Comparison of ENCODE assay signal across 19 cellular contexts in genomic region chr2:157922815-157923214, GRCh38. TPM values are rescaled to one million over a fixed set of nuclear protein-coding genes. Genes with fewer than 3 reads are reported as not detected.
DNase-seq lines count a peak whose midpoint lies in the region; ATAC-seq and TF ChIP-seq lines count a peak whose summit lies in the region.
"Had no signal": no experiment of that assay in that cellular context is flagged by ENCODE, and none has a peak within 500 bp of the region (broad histone marks: within the 10 kb centered on the region; RNA-seq: fewer than 3 reads in every experiment).

No MANE protein-coding gene starts in this region.

- H3K27ac ChIP-seq in mesendoderm (ENCODE audit: low read depth, low read length) (no peak overlapping the region), testis (no peak overlapping the region)
- H3K27ac ChIP-seq: BLaER1 treated with 17β-estradiol and CSF1 and Interleukin-3, amounts not matched to agents 10 nM and 100 nM; HL-60 had no signal

- no peak overlapping the region for H4K5ac ChIP-seq in mesendoderm (ENCODE audit: low read length)

- no peaks in the 10 kb centered on the region for H3K79me2 ChIP-seq in mesendoderm (ENCODE audit: control insufficient read depth, insufficient read depth, low read length)

- no peaks in the 10 kb centered on the region for H3K27me3 Mint-ChIP-seq in activated T-cell treated with anti-CD3 and anti-CD28 coated beads, Interleukin-2, amount 50 U/mL, for 72 hours (ENCODE audit: low read depth)
- H3K27me3 Mint-ChIP-seq in activated T-helper 17 cell treated with anti-CD3 and anti-CD28 coated beads, Interleukin-2, amount 50 U/mL, for 72 hours, result no peaks in the 10 kb centered on the region

- H2BK15ac ChIP-seq in mesendoderm (replicated peaks; ENCODE audit: low read depth), result peak overlapping the region; percentile 57

- H3K27ac Mint-ChIP-seq in activated T-cell treated with anti-CD3 and anti-CD28 coated beads, Interleukin-2, amount 50 U/mL, for 72 hours, result no peak overlapping the region
- no peak overlapping the region for H3K27ac Mint-ChIP-seq in activated T-helper 17 cell treated with anti-CD3 and anti-CD28 coated beads, Interleukin-2, amount 50 U/mL, for 72 hours
- H3K27ac Mint-ChIP-seq: B cell; CD8-positive, alpha-beta T cell; GM23338; HFFc6 had no signal

- DNase-seq in activated T-cell treated with anti-CD3 and anti-CD28 coated beads, Interleukin-2, amount 50 U/mL, for 72 hours, result no peak
- no peak for DNase-seq in activated T-cell treated with anti-CD3 and anti-CD28 coated beads, Interleukin-2, amount 50 U/mL, for 48 hours
- DNase-seq in mesendoderm (no peak), DMS 273 treated with DMSO at 0.1 percent for 48 hours (lab: John Stamatoyannopoulos, UW) (no peak), testis (no peak), DMS79 (lab: John Stamatoyannopoulos, UW) (no peak)
- DNase-seq: CD8-positive, alpha-beta T cell; COR-L47; DMS79 treated with DMSO at 0.1 percent for 48 hours; GF-D8; HFFc6; IMR-90 had no signal

- no peaks in the 10 kb centered on the region for H3K36me3 Mint-ChIP-seq in activated T-cell treated with anti-CD3 and anti-CD28 coated beads, Interleukin-2, amount 50 U/mL, for 72 hours (ENCODE audit: insufficient read depth in 2 of 2)
- H3K36me3 Mint-ChIP-seq in activated T-helper 17 cell treated with anti-CD3 and anti-CD28 coated beads, Interleukin-2, amount 50 U/mL, for 72 hours (ENCODE audit: low read depth), result no peaks in the 10 kb centered on the region
- H3K36me3 Mint-ChIP-seq: CD8-positive, alpha-beta T cell had no signal

- no peaks in the 10 kb centered on the region for H3K79me1 ChIP-seq in mesendoderm (ENCODE audit: low read length)

- H2BK120ac ChIP-seq in mesendoderm (ENCODE audit: low read depth, low read length), result no peak overlapping the region

- no peak overlapping the region for H4K8ac ChIP-seq in mesendoderm (ENCODE audit: low read depth, low read length)

- no CpG with 5 or more reads among the region's 1 CpG for WGBS in mesendoderm (ENCODE audit: extremely low coverage, insufficient coverage, low lambda C conversion rate)
- WGBS in testis, 2 donors, result 80 to 93% methylated on average over 1 of the region's 1 CpG

- no peak overlapping the region for H2BK5ac ChIP-seq in mesendoderm (ENCODE audit: low read length)

- H3K56ac ChIP-seq in mesendoderm (ENCODE audit: low read length), result no peak overlapping the region

- H3K4me3 ChIP-seq in mesendoderm (ENCODE audit: low read length), result no peak overlapping the region
- no peak overlapping the region for H3K4me3 ChIP-seq in testis
- H3K4me3 ChIP-seq: BLaER1 treated with 17β-estradiol and CSF1 and Interleukin-3, amounts not matched to agents 10 nM and 100 nM; GM23338; K562 had no signal

- H3K27me3 ChIP-seq in mesendoderm (ENCODE audit: insufficient read depth, low read length, poor library complexity) (no peaks in the 10 kb centered on the region), testis (no peaks in the 10 kb centered on the region)
- H3K27me3 ChIP-seq: BLaER1 treated with 17β-estradiol and CSF1 and Interleukin-3, amounts not matched to agents 10 nM and 100 nM had no signal

- H3K4me1 ChIP-seq in mesendoderm (ENCODE audit: control insufficient read depth, low read depth, low read length), result peaks cover 4% of the 10 kb centered on the region
- H3K4me1 ChIP-seq in testis, result no peaks in the 10 kb centered on the region
- H3K4me1 ChIP-seq: BLaER1 treated with 17β-estradiol and CSF1 and Interleukin-3, amounts not matched to agents 10 nM and 100 nM had no signal

- H3K9ac ChIP-seq in mesendoderm (ENCODE audit: low read length), result no peak overlapping the region
- H3K9ac ChIP-seq: BLaER1 treated with 17β-estradiol and CSF1 and Interleukin-3, amounts not matched to agents 10 nM and 100 nM had no signal

- H3K23ac ChIP-seq in mesendoderm (ENCODE audit: low read length), result no peak overlapping the region

- H3K4ac ChIP-seq in mesendoderm (ENCODE audit: low read depth, low read length), result no peak overlapping the region

- H3K4me2 ChIP-seq in mesendoderm (ENCODE audit: low read length), result no peak overlapping the region
- H3K4me2 ChIP-seq: BLaER1 treated with 17β-estradiol and CSF1 and Interleukin-3, amounts not matched to agents 10 nM and 100 nM; GM23338 had no signal

- no peak overlapping the region for H2AK5ac ChIP-seq in mesendoderm (ENCODE audit: low read length)

- intact Hi-C loops in testis (cut with DNase I; ENCODE audit: low total_unique reads), result no loop called here

- H3K36me3 ChIP-seq in mesendoderm (ENCODE audit: control insufficient read depth, insufficient read depth, low read length) (no peaks in the 10 kb centered on the region), testis (ENCODE audit: low read depth, missing control alignments) (no peaks in the 10 kb centered on the region)
- H3K36me3 ChIP-seq: BLaER1 treated with 17β-estradiol and CSF1 and Interleukin-3, amounts not matched to agents 10 nM and 100 nM had no signal

- no peaks in the 10 kb centered on the region for H3K9me3 ChIP-seq in testis
- H3K9me3 ChIP-seq: BLaER1 treated with 17β-estradiol and CSF1 and Interleukin-3, amounts not matched to agents 10 nM and 100 nM had no signal

- H3K18ac ChIP-seq in mesendoderm (ENCODE audit: low read length), result no peak overlapping the region

- H3K4me1 Mint-ChIP-seq in activated T-cell treated with anti-CD3 and anti-CD28 coated beads, Interleukin-2, amount 50 U/mL, for 72 hours (ENCODE audit: low read depth), result peaks cover 12% of the 10 kb centered on the region
- H3K4me1 Mint-ChIP-seq in activated T-helper 17 cell treated with anti-CD3 and anti-CD28 coated beads, Interleukin-2, amount 50 U/mL, for 72 hours, result no peaks in the 10 kb centered on the region
- H3K4me1 Mint-ChIP-seq: B cell had no signal

- H3K4me3 Mint-ChIP-seq in activated T-cell treated with anti-CD3 and anti-CD28 coated beads, Interleukin-2, amount 50 U/mL, for 72 hours, result no peak overlapping the region
- no peak overlapping the region for H3K4me3 Mint-ChIP-seq in activated T-helper 17 cell treated with anti-CD3 and anti-CD28 coated beads, Interleukin-2, amount 50 U/mL, for 72 hours
- H3K4me3 Mint-ChIP-seq: B cell; CD8-positive, alpha-beta T cell; GM23338; HFFc6 had no signal

- no peaks in the 10 kb centered on the region for H3K9me3 Mint-ChIP-seq in activated T-cell treated with anti-CD3 and anti-CD28 coated beads, Interleukin-2, amount 50 U/mL, for 72 hours
- no peaks in the 10 kb centered on the region for H3K9me3 Mint-ChIP-seq in activated T-helper 17 cell treated with anti-CD3 and anti-CD28 coated beads, Interleukin-2, amount 50 U/mL, for 72 hours
- H3K9me3 Mint-ChIP-seq: CD8-positive, alpha-beta T cell; GM23338; HFFc6 had no signal

- no peak for TF ChIP-seq CTCF in testis (IDR thresholded peaks at IDR 0.05)

- no peak for TF ChIP-seq POLR2A in testis (IDR thresholded peaks at IDR 0.05)

- peak; percentile 74 to 79 for ATAC-seq in activated T-cell treated with anti-CD3 and anti-CD28 coated beads, Interleukin-2, amount 50 U/mL, for 72 hours (replicated peaks in 1 of 2)
- ATAC-seq in activated T-helper 17 cell treated with anti-CD3 and anti-CD28 coated beads, Interleukin-2, amount 50 U/mL, for 72 hours (replicated peaks), result peak; percentile 58
- ATAC-seq: CD8-positive, alpha-beta T cell; GM23338; HCT116; K562 had no signal

RNA-seq across cellular contexts. Expression of gene ACVR1, which starts 46.7 kb away (rescaled TPM):
- 10 to 100 TPM; 28.3 to 29.7 TPM for total RNA-seq in activated T-cell treated with anti-CD3 and anti-CD28 coated beads, Interleukin-2, amount 50 U/mL, for 72 hours
- total RNA-seq in activated T-helper 17 cell treated with anti-CD3 and anti-CD28 coated beads, Interleukin-2, amount 50 U/mL, for 72 hours, result 10 to 100 TPM; 22.7 to 27.5 TPM
- 8.4 TPM for polyA plus RNA-seq in mesendoderm (2013, experiment 1 of 2)
- polyA plus RNA-seq in mesendoderm (2013, experiment 2 of 2), result 8.1 TPM
- total RNA-seq in testis, result 10 to 100 TPM; 10.3 to 14.9 TPM
- polyA plus RNA-seq in testis (ENCODE audit: insufficient read depth, low read depth, low replicate concordance), result 15.3 TPM
